In genomic region chr17:78345791-78346494, GRCh38 we compare ENCODE assay signal across 11 cellular contexts.
"Had no signal": no experiment of that assay in that cellular context is flagged by ENCODE, and none has a peak within 500 bp of the region (broad histone marks: within the 10 kb centered on the region; RNA-seq: fewer than 3 reads in every experiment).

No MANE protein-coding gene starts in this region.

- H3K9me3 ChIP-seq: thyroid gland, vagina had no signal

- H3K36me3 ChIP-seq: neural progenitor cell, thyroid gland, vagina had no signal

- FAIRE-seq: small intestine had no signal

- H2AFZ ChIP-seq: neural progenitor cell had no signal

- H3K4me3 ChIP-seq: neural progenitor cell, thyroid gland, vagina had no signal

- H3K4me2 ChIP-seq: neural progenitor cell had no signal

- ATAC-seq: activated T-helper 17 cell treated with anti-CD3 and anti-CD28 coated beads, Interleukin-2, amount 50 U/mL, for 72 hours had no signal

- H3K27me3 ChIP-seq: thyroid gland, vagina had no signal

- H3K9ac ChIP-seq: neural progenitor cell had no signal

- H3K27ac ChIP-seq: neural progenitor cell, thyroid gland, vagina had no signal

- DNase-seq: activated CD8-positive, alpha-beta memory T cell treated with anti-CD3 and anti-CD28 coated beads for 24 hours; activated naive CD4-positive, alpha-beta T cell treated with anti-CD3 and anti-CD28 coated beads for 36 hours; activated T-cell treated with anti-CD3 and anti-CD28 coated beads for 4 hours; amniotic stem cell; effector memory CD4-positive, alpha-beta T cell; hippocampal formation; small intestine; thyroid gland had no signal
